8 cellular contexts compared by ENCODE assay signal in the genomic region with DNA sequence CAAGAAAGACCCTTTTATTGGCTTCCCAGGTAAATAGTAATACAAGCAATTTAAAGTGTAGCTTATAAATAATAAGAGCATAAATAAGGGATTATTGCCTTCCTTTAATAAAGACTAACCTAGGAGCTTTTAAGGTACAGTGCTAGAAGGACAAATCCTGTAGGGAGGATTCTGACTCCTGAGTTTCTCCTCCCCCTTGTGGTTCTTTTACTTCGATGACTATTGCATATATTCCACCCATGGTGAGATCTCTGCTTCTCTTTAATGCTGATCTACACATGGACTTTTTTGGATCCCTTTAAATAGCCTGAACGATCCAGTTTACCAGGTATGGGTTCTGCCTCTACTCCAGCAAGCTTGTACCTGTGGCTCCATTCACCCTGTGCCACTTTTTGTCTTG. TPM values are rescaled to one million over a fixed set of nuclear protein-coding genes. Genes with fewer than 3 reads are reported as not detected.
DNase-seq lines count a peak whose midpoint lies in the region; ATAC-seq and TF ChIP-seq lines count a peak whose summit lies in the region.

No MANE protein-coding gene starts in this region.

- DNase-seq in cardiac muscle cell (ENCODE audit: low read depth in 1 of 2, low spot score in 1 of 2) (peak; percentile 25 to 46), Right ventricle myocardium inferior (ENCODE audit: missing footprints) (no peak), NCI-H748 treated with DMSO at 0.1 percent for 48 hours (lab: John Stamatoyannopoulos, UW) (peak; percentile 31), type B pancreatic cell (ENCODE audit: extremely low spot score, unreplicated experiment) (no peak), left lung (no peak), thyroid gland (no peak)
- DNase-seq in effector memory CD8-positive, alpha-beta T cell: no peak

- H3K4me1 ChIP-seq in cardiac muscle cell (ENCODE audit: low read depth) (peaks cover 16% of the 10 kb centered on the region), left lung (peaks cover 7 to 51% of the 10 kb centered on the region in 2 donors), thyroid gland (peaks cover 3 to 12% of the 10 kb centered on the region in 2 donors)

- no peak overlapping the region for H3K27ac Mint-ChIP-seq in effector memory CD8-positive, alpha-beta T cell
- no peak overlapping the region for H3K27ac Mint-ChIP-seq in type B pancreatic cell

- H3K9me3 ChIP-seq in cardiac muscle cell (ENCODE audit: low read depth) (no peaks in the 10 kb centered on the region), left lung (no peaks in the 10 kb centered on the region), thyroid gland (no peaks in the 10 kb centered on the region)

- peaks cover 17% of the 10 kb centered on the region for H3K36me3 Mint-ChIP-seq in effector memory CD8-positive, alpha-beta T cell (ENCODE audit: insufficient read depth)
- H3K36me3 Mint-ChIP-seq in type B pancreatic cell: peaks cover 10% of the 10 kb centered on the region

- H3K4me1 Mint-ChIP-seq in effector memory CD8-positive, alpha-beta T cell (ENCODE audit: low read depth in 2 of 2): peaks cover 21 to 65% of the 10 kb centered on the region in 2 donors
- peaks cover 43% of the 10 kb centered on the region for H3K4me1 Mint-ChIP-seq in type B pancreatic cell (ENCODE audit: unreplicated experiment)

- no peaks in the 10 kb centered on the region for H3K27me3 Mint-ChIP-seq in effector memory CD8-positive, alpha-beta T cell
- H3K27me3 Mint-ChIP-seq in type B pancreatic cell: no peaks in the 10 kb centered on the region

- H3K4me3 Mint-ChIP-seq in effector memory CD8-positive, alpha-beta T cell: peak overlapping the region; percentile 78 to 84
- H3K4me3 Mint-ChIP-seq in type B pancreatic cell: peak overlapping the region; percentile 90

- no peak overlapping the region for H3K4me3 ChIP-seq in cardiac muscle cell
- no peak overlapping the region for H3K4me3 ChIP-seq in left lung
- no peak overlapping the region for H3K4me3 ChIP-seq in thyroid gland (replicated peaks in 1 of 3)

- H3K9me3 Mint-ChIP-seq in effector memory CD8-positive, alpha-beta T cell: no peaks in the 10 kb centered on the region
- peaks cover 4% of the 10 kb centered on the region for H3K9me3 Mint-ChIP-seq in type B pancreatic cell

- no peak for TF ChIP-seq POLR2A in thyroid gland (IDR thresholded peaks at IDR 0.05)

- intact Hi-C loops in Right ventricle myocardium inferior (cut with DNase I): loop anchor here (5.0 kb wide), 1 partner anchor 144 kb away; no protein-coding TSS in a partner anchor
- intact Hi-C loops in left lung (cut with DNase I): no loop called here
- intact Hi-C loops in thyroid gland (cut with DNase I): no loop called here

- TF ChIP-seq CTCF in cardiac muscle cell (IDR thresholded peaks at IDR 0.05; ENCODE audit: low read depth, low read length) (peak; percentile 43), type B pancreatic cell (conservative IDR thresholded peaks at IDR 0.05) (peak; percentile 66), left lung (IDR thresholded peaks at IDR 0.05) (no peak), thyroid gland (IDR thresholded peaks at IDR 0.05) (no peak)

- H3K36me3 ChIP-seq in cardiac muscle cell: no peaks in the 10 kb centered on the region
- no peaks in the 10 kb centered on the region for H3K36me3 ChIP-seq in left lung
- no peaks in the 10 kb centered on the region for H3K36me3 ChIP-seq in thyroid gland

- WGBS in thyroid gland, 2 donors: 51 to 62% methylated on average over 2 of the region's 2 CpGs

- H3K27me3 ChIP-seq in cardiac muscle cell (no peaks in the 10 kb centered on the region), left lung (no peaks in the 10 kb centered on the region), thyroid gland (no peaks in the 10 kb centered on the region)

- ATAC-seq in Right ventricle myocardium inferior: no peak
- ATAC-seq in effector memory CD8-positive, alpha-beta T cell (replicated peaks): no peak
- no peak for ATAC-seq in left lung
- ATAC-seq in GM21723 (IDR thresholded peaks at IDR 0.05; ENCODE audit: unreplicated experiment): no peak

- H3K27ac ChIP-seq in cardiac muscle cell (no peak overlapping the region), left lung (no peak overlapping the region), thyroid gland (no peak overlapping the region)

RNA-seq across cellular contexts. Expression of gene GALNT7, which starts 2.5 kb away (rescaled TPM):
- total RNA-seq in cardiac muscle cell (12.9 and 16.2 TPM in 2 replicates), Right ventricle myocardium inferior (5.1 TPM), type B pancreatic cell (ENCODE audit: low replicate concordance) (63.9 and 100 TPM in 2 replicates), left lung (10 to 100 TPM; 25.2 to 27.5 TPM), thyroid gland (10 to 100 TPM; 15.6 to 38.2 (median 23.8) TPM)
- 14.1 and 24.5 TPM in 2 replicates for polyA plus RNA-seq in cardiac muscle cell

Comparison
In these comparisons a context has a peak if more than half of its experiments do, and no peak if none do; other contexts are left out.
1. DNase-seq: peak in cardiac muscle cell (2 of 2) and NCI-H748 treated with DMSO at 0.1 percent for 48 hours (single experiment); none in Right ventricle myocardium inferior (single experiment), effector memory CD8-positive, alpha-beta T cell (0 of 3), type B pancreatic cell (single experiment), left lung (0 of 2) and thyroid gland (0 of 2).
2. CTCF ChIP-seq: peak in cardiac muscle cell (single experiment) and type B pancreatic cell (single experiment); none in left lung (0 of 2) and thyroid gland (0 of 6).